1 cellular context compared by ENCODE assay signal in the genomic region with DNA sequence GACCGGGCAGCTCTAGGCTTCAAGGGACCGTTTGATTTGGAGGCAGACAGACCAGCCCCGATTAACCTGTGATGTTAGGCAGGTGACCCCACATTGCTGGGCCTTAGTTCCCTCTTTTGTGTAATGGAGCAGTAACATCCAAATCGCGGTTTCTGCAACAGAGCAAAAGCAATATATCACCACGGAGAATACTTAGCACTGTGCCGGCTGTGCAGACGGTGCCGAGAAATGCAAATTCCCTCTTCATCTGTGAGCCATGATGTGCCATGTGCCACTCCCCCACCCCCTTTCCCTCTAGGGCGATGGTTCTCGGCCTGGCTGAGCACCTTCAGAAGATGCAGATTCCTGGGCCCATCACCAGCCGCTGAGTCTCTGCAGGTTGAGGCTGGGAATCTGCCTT.
TF ChIP-seq lines count a peak whose summit lies in the region.

No MANE protein-coding gene starts in this region.

TF ChIP-seq in WTC11, 78 proteins besides CTCF, POLR2A, EP300 and RAD21 (continued from another document):
- TF ChIP-seq, protein P1, sequence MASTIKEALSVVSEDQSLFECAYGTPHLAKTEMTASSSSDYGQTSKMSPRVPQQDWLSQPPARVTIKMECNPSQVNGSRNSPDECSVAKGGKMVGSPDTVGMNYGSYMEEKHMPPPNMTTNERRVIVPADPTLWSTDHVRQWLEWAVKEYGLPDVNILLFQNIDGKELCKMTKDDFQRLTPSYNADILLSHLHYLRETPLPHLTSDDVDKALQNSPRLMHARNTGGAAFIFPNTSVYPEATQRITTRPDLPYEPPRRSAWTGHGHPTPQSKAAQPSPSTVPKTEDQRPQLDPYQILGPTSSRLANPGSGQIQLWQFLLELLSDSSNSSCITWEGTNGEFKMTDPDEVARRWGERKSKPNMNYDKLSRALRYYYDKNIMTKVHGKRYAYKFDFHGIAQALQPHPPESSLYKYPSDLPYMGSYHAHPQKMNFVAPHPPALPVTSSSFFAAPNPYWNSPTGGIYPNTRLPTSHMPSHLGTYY (CRISPR knock-in tag; IDR thresholded peaks at IDR 0.05): no peak
- no peak for TF ChIP-seq ZNF121 (CRISPR knock-in tag; IDR thresholded peaks at IDR 0.05)
- no peak for TF ChIP-seq MYBL2 (CRISPR knock-in tag; IDR thresholded peaks at IDR 0.05)
- no peak for TF ChIP-seq GRHL2 (CRISPR knock-in tag; IDR thresholded peaks at IDR 0.05; ENCODE audit: insufficient replicate concordance, severe bottlenecking)
- no peak for TF ChIP-seq SP1 (CRISPR knock-in tag; conservative IDR thresholded peaks at IDR 0.05)
- TF ChIP-seq, protein P2, sequence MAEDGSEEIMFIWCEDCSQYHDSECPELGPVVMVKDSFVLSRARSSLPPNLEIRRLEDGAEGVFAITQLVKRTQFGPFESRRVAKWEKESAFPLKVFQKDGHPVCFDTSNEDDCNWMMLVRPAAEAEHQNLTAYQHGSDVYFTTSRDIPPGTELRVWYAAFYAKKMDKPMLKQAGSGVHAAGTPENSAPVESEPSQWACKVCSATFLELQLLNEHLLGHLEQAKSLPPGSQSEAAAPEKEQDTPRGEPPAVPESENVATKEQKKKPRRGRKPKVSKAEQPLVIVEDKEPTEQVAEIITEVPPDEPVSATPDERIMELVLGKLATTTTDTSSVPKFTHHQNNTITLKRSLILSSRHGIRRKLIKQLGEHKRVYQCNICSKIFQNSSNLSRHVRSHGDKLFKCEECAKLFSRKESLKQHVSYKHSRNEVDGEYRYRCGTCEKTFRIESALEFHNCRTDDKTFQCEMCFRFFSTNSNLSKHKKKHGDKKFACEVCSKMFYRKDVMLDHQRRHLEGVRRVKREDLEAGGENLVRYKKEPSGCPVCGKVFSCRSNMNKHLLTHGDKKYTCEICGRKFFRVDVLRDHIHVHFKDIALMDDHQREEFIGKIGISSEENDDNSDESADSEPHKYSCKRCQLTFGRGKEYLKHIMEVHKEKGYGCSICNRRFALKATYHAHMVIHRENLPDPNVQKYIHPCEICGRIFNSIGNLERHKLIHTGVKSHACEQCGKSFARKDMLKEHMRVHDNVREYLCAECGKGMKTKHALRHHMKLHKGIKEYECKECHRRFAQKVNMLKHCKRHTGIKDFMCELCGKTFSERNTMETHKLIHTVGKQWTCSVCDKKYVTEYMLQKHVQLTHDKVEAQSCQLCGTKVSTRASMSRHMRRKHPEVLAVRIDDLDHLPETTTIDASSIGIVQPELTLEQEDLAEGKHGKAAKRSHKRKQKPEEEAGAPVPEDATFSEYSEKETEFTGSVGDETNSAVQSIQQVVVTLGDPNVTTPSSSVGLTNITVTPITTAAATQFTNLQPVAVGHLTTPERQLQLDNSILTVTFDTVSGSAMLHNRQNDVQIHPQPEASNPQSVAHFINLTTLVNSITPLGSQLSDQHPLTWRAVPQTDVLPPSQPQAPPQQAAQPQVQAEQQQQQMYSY (CRISPR knock-in tag; IDR thresholded peaks at IDR 0.05): no peak
- TF ChIP-seq TCF7 (CRISPR knock-in tag; IDR thresholded peaks at IDR 0.05; ENCODE audit: low read depth): no peak
- no peak for TF ChIP-seq TEAD4 (CRISPR knock-in tag; IDR thresholded peaks at IDR 0.05)
- TF ChIP-seq ZNF232 (CRISPR knock-in tag; IDR thresholded peaks at IDR 0.05): no peak
- TF ChIP-seq, protein P3, sequence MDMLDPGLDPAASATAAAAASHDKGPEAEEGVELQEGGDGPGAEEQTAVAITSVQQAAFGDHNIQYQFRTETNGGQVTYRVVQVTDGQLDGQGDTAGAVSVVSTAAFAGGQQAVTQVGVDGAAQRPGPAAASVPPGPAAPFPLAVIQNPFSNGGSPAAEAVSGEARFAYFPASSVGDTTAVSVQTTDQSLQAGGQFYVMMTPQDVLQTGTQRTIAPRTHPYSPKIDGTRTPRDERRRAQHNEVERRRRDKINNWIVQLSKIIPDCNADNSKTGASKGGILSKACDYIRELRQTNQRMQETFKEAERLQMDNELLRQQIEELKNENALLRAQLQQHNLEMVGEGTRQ (CRISPR knock-in tag; IDR thresholded peaks at IDR 0.05): no peak
- TF ChIP-seq, protein P4, sequence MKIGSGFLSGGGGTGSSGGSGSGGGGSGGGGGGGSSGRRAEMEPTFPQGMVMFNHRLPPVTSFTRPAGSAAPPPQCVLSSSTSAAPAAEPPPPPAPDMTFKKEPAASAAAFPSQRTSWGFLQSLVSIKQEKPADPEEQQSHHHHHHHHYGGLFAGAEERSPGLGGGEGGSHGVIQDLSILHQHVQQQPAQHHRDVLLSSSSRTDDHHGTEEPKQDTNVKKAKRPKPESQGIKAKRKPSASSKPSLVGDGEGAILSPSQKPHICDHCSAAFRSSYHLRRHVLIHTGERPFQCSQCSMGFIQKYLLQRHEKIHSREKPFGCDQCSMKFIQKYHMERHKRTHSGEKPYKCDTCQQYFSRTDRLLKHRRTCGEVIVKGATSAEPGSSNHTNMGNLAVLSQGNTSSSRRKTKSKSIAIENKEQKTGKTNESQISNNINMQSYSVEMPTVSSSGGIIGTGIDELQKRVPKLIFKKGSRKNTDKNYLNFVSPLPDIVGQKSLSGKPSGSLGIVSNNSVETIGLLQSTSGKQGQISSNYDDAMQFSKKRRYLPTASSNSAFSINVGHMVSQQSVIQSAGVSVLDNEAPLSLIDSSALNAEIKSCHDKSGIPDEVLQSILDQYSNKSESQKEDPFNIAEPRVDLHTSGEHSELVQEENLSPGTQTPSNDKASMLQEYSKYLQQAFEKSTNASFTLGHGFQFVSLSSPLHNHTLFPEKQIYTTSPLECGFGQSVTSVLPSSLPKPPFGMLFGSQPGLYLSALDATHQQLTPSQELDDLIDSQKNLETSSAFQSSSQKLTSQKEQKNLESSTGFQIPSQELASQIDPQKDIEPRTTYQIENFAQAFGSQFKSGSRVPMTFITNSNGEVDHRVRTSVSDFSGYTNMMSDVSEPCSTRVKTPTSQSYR (CRISPR knock-in tag; IDR thresholded peaks at IDR 0.05): no peak
- no peak for TF ChIP-seq ETV6 (CRISPR knock-in tag; IDR thresholded peaks at IDR 0.05)
- no peak for TF ChIP-seq ZNF263 (CRISPR knock-in tag; IDR thresholded peaks at IDR 0.05; ENCODE audit: low read depth)
